Comparison of ENCODE assay signal across 22 cellular contexts in the genomic region with DNA sequence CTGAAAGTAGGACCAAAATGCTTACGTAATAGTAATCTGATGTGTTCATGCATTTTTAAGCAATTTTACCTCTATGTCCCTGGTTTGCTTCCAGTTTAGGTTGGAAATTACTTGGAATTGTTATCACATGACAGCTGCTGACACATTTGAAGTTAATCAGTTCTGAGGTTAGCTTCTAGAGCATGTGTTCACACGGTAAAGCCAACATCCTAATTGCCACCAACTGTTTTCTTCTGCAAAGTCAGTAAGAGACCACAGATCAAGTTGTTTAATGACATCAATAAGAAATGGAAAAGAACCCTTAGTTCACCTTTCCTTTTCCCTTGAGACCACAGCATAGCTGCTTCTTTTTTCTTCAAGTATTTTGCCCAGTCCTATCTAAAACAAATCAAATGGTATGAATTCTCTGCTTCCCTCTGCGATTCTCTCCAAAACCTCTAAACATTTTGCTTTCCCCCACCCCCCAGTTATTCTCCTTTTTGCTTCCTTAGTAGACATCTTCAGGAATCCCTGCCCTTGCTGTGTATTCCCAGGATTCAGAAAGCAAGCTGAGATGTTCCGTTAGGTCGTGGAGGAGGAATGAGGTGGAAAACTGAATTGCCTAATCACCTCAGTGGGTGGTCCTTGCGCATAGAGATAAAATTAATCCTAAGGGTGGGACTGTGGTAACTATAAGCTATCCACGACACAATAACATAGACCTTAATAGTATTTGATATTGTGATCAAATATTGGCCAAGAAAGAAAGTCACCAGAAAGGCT. TPM values are rescaled to one million over a fixed set of nuclear protein-coding genes. Genes with fewer than 3 reads are reported as not detected.
DNase-seq lines count a peak whose midpoint lies in the region; ATAC-seq and TF ChIP-seq lines count a peak whose summit lies in the region.
"Had no signal": no experiment of that assay in that cellular context is flagged by ENCODE, and none has a peak within 500 bp of the region (broad histone marks: within the 10 kb centered on the region; RNA-seq: fewer than 3 reads in every experiment).

No MANE protein-coding gene starts in this region.

- WGBS in esophagus squamous epithelium, 2 donors = 72 to 75% methylated on average over 7 of the region's 7 CpGs

- no peak for TF ChIP-seq RAD21 in neural cell (conservative IDR thresholded peaks at IDR 0.05)

- peaks cover 0 to 7% (median 0%) of the 10 kb centered on the region in 5 experiments for H3K9me3 Mint-ChIP-seq in brain
- H3K9me3 Mint-ChIP-seq: stimulated activated naive CD8-positive, alpha-beta T cell treated with anti-CD3 and anti-CD28 coated beads, Interleukin-15, Interleukin-2, amounts not matched to agents 100 ng/mL and 50 ng/mL, for 24 hours had no signal

- H3K4me3 ChIP-seq in neural cell (ENCODE audit: low read length) (no peak overlapping the region), esophagus squamous epithelium (no peak overlapping the region)
- H3K4me3 ChIP-seq: coronary artery, gastrocnemius medialis, sigmoid colon had no signal

- no peak overlapping the region for H2AFZ ChIP-seq in neural cell (ENCODE audit: low read depth, low read length)

- intact Hi-C loops in esophagus squamous epithelium (cut with DNase I) = no loop called here

- H3K36me3 Mint-ChIP-seq in brain = no peaks in the 10 kb centered on the region
- H3K36me3 Mint-ChIP-seq: CD4-positive, alpha-beta memory T cell had no signal

- no peak for TF ChIP-seq EP300 in neural cell (conservative IDR thresholded peaks at IDR 0.05; ENCODE audit: poor library complexity, severe bottlenecking)

- H4K20me1 ChIP-seq in neural cell (ENCODE audit: insufficient read depth) = no peaks in the 10 kb centered on the region

- H3K4me2 ChIP-seq in neural cell (ENCODE audit: low read length) = no peak overlapping the region
- H3K4me2 ChIP-seq: KMS-11 had no signal

- H3K4me1 Mint-ChIP-seq in brain = peaks cover 24% of the 10 kb centered on the region
- H3K4me1 Mint-ChIP-seq: CD4-positive, alpha-beta memory T cell had no signal

- peak; percentile 78 for DNase-seq in DMS 273 (lab: John Stamatoyannopoulos, UW; ENCODE audit: unreplicated experiment)
- peak; percentile 2 for DNase-seq in NCI-H446 treated with DMSO at 0.1 percent for 48 hours (lab: John Stamatoyannopoulos, UW)
- no peak for DNase-seq in effector CD4-positive, alpha-beta T cell
- no peak for DNase-seq in esophagus squamous epithelium (lab: John Stamatoyannopoulos, UW)
- DNase-seq in SKM-1 (lab: John Stamatoyannopoulos, UW; ENCODE audit: unreplicated experiment) = no peak
- DNase-seq: activated CD4-positive, alpha-beta T cell treated with anti-CD3 and anti-CD28 coated beads, Interleukin-2, amount 50 U/mL, for 4 hours; activated gamma-delta T cell treated with Interleukin-2 at 50 U/mL for 16 hours; aorta; CD4-positive, alpha-beta memory T cell; gastrocnemius medialis; NCI-H1417 treated with DMSO at 0.1 percent for 48 hours; sigmoid colon; stimulated activated CD4-positive, alpha-beta T cell treated with anti-CD3 and anti-CD28 coated beads, Interleukin-1b, Interleukin-23, amount 100 ng/mL, for 48 hours; SW 1271; trophoblast cell had no signal

- no peaks in the 10 kb centered on the region for H3K36me3 ChIP-seq in neural cell (ENCODE audit: insufficient read depth, low read length)
- no peaks in the 10 kb centered on the region for H3K36me3 ChIP-seq in esophagus squamous epithelium
- H3K36me3 ChIP-seq: gastrocnemius medialis, sigmoid colon had no signal

- no peaks in the 10 kb centered on the region for H3K27me3 ChIP-seq in neural cell (ENCODE audit: insufficient read depth, low read depth, low read length)
- H3K27me3 ChIP-seq in esophagus squamous epithelium = no peaks in the 10 kb centered on the region
- H3K27me3 ChIP-seq: gastrocnemius medialis, sigmoid colon had no signal

- H3K9ac ChIP-seq in neural cell (ENCODE audit: low read length) = no peak overlapping the region
- H3K9ac ChIP-seq: KMS-11 had no signal

- H3K27ac ChIP-seq in neural cell (ENCODE audit: low read length) = no peak overlapping the region
- no peak overlapping the region for H3K27ac ChIP-seq in esophagus squamous epithelium
- H3K27ac ChIP-seq: coronary artery, gastrocnemius medialis, KMS-11, sigmoid colon had no signal

- no peaks in the 10 kb centered on the region for H3K9me3 ChIP-seq in neural cell (ENCODE audit: low read length)
- H3K9me3 ChIP-seq in esophagus squamous epithelium = no peaks in the 10 kb centered on the region
- H3K9me3 ChIP-seq: gastrocnemius medialis, sigmoid colon had no signal

- no peaks in the 10 kb centered on the region for H3K9me2 ChIP-seq in neural cell (ENCODE audit: insufficient read depth, low read length)

- ATAC-seq in GM21526 (IDR thresholded peaks at IDR 0.05; ENCODE audit: low FRiP score, unreplicated experiment) = no peak
- ATAC-seq: gastrocnemius medialis, HCT116 had no signal

- H3K27ac Mint-ChIP-seq in brain = peak overlapping the region in 3 of 5 experiments; percentile 45 to 87 (median 68)
- H3K27ac Mint-ChIP-seq: CD4-positive, alpha-beta memory T cell; stimulated activated naive CD8-positive, alpha-beta T cell treated with anti-CD3 and anti-CD28 coated beads, Interleukin-15, Interleukin-2, amounts not matched to agents 100 ng/mL and 50 ng/mL, for 24 hours had no signal

- no peak overlapping the region for H3K4me3 Mint-ChIP-seq in brain
- H3K4me3 Mint-ChIP-seq: CD4-positive, alpha-beta memory T cell; stimulated activated naive CD8-positive, alpha-beta T cell treated with anti-CD3 and anti-CD28 coated beads, Interleukin-15, Interleukin-2, amounts not matched to agents 100 ng/mL and 50 ng/mL, for 24 hours had no signal

- H3K4me1 ChIP-seq in esophagus squamous epithelium = no peaks in the 10 kb centered on the region
- H3K4me1 ChIP-seq: gastrocnemius medialis had no signal

- H3K27me3 Mint-ChIP-seq in brain = no peaks in the 10 kb centered on the region
- H3K27me3 Mint-ChIP-seq: CD4-positive, alpha-beta memory T cell; stimulated activated naive CD8-positive, alpha-beta T cell treated with anti-CD3 and anti-CD28 coated beads, Interleukin-15, Interleukin-2, amounts not matched to agents 100 ng/mL and 50 ng/mL, for 24 hours had no signal

- no peak for TF ChIP-seq CTCF in brain (conservative IDR thresholded peaks at IDR 0.05)
- no peak for TF ChIP-seq CTCF in neural cell (IDR thresholded peaks at IDR 0.05; ENCODE audit: poor library complexity, severe bottlenecking)
- no peak for TF ChIP-seq CTCF in esophagus squamous epithelium (IDR thresholded peaks at IDR 0.05)

- no peaks in the 10 kb centered on the region for H3F3A ChIP-seq in neural cell (ENCODE audit: insufficient read depth, low read length, poor library complexity, severe bottlenecking)

- TF ChIP-seq POLR2A in esophagus squamous epithelium (IDR thresholded peaks at IDR 0.05) = no peak

- H3K79me2 ChIP-seq in neural cell (replicated peaks; ENCODE audit: insufficient read depth, low read length) = no peaks in the 10 kb centered on the region

TF ChIP-seq in neural cell, 6 proteins besides CTCF, POLR2A, EP300 and RAD21:
- TF ChIP-seq, protein P1, sequence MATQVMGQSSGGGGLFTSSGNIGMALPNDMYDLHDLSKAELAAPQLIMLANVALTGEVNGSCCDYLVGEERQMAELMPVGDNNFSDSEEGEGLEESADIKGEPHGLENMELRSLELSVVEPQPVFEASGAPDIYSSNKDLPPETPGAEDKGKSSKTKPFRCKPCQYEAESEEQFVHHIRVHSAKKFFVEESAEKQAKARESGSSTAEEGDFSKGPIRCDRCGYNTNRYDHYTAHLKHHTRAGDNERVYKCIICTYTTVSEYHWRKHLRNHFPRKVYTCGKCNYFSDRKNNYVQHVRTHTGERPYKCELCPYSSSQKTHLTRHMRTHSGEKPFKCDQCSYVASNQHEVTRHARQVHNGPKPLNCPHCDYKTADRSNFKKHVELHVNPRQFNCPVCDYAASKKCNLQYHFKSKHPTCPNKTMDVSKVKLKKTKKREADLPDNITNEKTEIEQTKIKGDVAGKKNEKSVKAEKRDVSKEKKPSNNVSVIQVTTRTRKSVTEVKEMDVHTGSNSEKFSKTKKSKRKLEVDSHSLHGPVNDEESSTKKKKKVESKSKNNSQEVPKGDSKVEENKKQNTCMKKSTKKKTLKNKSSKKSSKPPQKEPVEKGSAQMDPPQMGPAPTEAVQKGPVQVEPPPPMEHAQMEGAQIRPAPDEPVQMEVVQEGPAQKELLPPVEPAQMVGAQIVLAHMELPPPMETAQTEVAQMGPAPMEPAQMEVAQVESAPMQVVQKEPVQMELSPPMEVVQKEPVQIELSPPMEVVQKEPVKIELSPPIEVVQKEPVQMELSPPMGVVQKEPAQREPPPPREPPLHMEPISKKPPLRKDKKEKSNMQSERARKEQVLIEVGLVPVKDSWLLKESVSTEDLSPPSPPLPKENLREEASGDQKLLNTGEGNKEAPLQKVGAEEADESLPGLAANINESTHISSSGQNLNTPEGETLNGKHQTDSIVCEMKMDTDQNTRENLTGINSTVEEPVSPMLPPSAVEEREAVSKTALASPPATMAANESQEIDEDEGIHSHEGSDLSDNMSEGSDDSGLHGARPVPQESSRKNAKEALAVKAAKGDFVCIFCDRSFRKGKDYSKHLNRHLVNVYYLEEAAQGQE (IDR thresholded peaks at IDR 0.05; ENCODE audit: borderline replicate concordance) = peak; percentile 42
- no peak for TF ChIP-seq TAF1 (IDR thresholded peaks at IDR 0.05; ENCODE audit: low read depth)
TF ChIP-seq in neural cell: peak in this region for 1.

RNA-seq across cellular contexts. Expression of a gene that starts 48.9 kb away (rescaled TPM):
- polyA plus RNA-seq in brain (ENCODE audit: insufficient read depth, low read depth, low replicate concordance) (3.3 TPM), neural cell (377 and 386 TPM in 2 replicates)
- polyA minus RNA-seq in neural cell = 978 and 1,090 TPM in 2 replicates
- total RNA-seq in esophagus squamous epithelium = 10 to 100 TPM in 2 of 4 donors, 1 to 10 TPM in 2; 2.6 to 30.9 (median 14.2) TPM
- polyA plus RNA-seq: CD4-positive, alpha-beta memory T cell had no signal

Comparison
In these comparisons a context has a peak if more than half of its experiments do, and no peak if none do; other contexts are left out.
1. DNase-seq: peak in DMS 273 (single experiment) and NCI-H446 treated with DMSO at 0.1 percent for 48 hours (single experiment); none in effector CD4-positive, alpha-beta T cell (single experiment), esophagus squamous epithelium (single experiment) and SKM-1 (single experiment).
2. RNA of a gene that starts 48.9 kb away (polyA plus RNA-seq): 377 to 386 TPM in neural cell; 3.3 TPM in brain (single experiment); every median in the first group is over 10 times any median in the second.